Comparison of ENCODE assay signal across 8 cellular contexts in genomic region chr1:77533660-77534295, GRCh38.
DNase-seq lines count a peak whose midpoint lies in the region; ATAC-seq and TF ChIP-seq lines count a peak whose summit lies in the region.

No MANE protein-coding gene starts in this region.

- no peak overlapping the region for H3K4me3 ChIP-seq in BE2C (ENCODE audit: low read depth, low read length)

- ATAC-seq in GM21447 (IDR thresholded peaks at IDR 0.05; ENCODE audit: unreplicated experiment) (peak; percentile 54), HG02970 (IDR thresholded peaks at IDR 0.05; ENCODE audit: low FRiP score, unreplicated experiment) (no peak)
- ATAC-seq in central memory CD8-positive, alpha-beta T cell (replicated peaks; ENCODE audit: extremely low read depth, poor library complexity, severe bottlenecking) = peak; percentile 28

- H3K9me3 ChIP-seq in BE2C = no peaks in the 10 kb centered on the region

- no peaks in the 10 kb centered on the region for H3K27me3 ChIP-seq in BE2C

- H3K4me1 ChIP-seq in BE2C = no peaks in the 10 kb centered on the region

- H3K27ac Mint-ChIP-seq in central memory CD8-positive, alpha-beta T cell (ENCODE audit: low read depth) = no peak overlapping the region

- H3K27me3 Mint-ChIP-seq in central memory CD8-positive, alpha-beta T cell = no peaks in the 10 kb centered on the region

- no peaks in the 10 kb centered on the region for H3K36me3 ChIP-seq in BE2C

- H3K9me3 Mint-ChIP-seq in central memory CD8-positive, alpha-beta T cell = no peaks in the 10 kb centered on the region

- DNase-seq in BE2C = peak; percentile 52
- peak; percentile 41 for DNase-seq in NCI-H2107 treated with DMSO at 0.1 percent for 48 hours (lab: John Stamatoyannopoulos, UW; ENCODE audit: unreplicated experiment)
- DNase-seq in activated CD4-positive, alpha-beta T cell treated with anti-CD3 and anti-CD28 coated beads for 1 hour = peak; percentile 37
- peak; percentile 23 to 37 for DNase-seq in central memory CD8-positive, alpha-beta T cell (ENCODE audit: low spot score in 2 of 2)
- peak; percentile 76 for DNase-seq in kidney tubule cell (ENCODE audit: low spot score)
- peak; percentile 56 to 58 for DNase-seq in stimulated activated CD4-positive, alpha-beta T cell treated with anti-CD3 and anti-CD28 coated beads, Interleukin-2, amount 100 ng/mL, for 48 hours

- no peak overlapping the region for H3K4me3 Mint-ChIP-seq in central memory CD8-positive, alpha-beta T cell

- peaks cover 7% of the 10 kb centered on the region for H3K4me1 Mint-ChIP-seq in central memory CD8-positive, alpha-beta T cell

- TF ChIP-seq CTCF in BE2C (IDR thresholded peaks at IDR 0.05; ENCODE audit: low read depth, low read length) = peak; percentile 67

- no peaks in the 10 kb centered on the region for H3K36me3 Mint-ChIP-seq in central memory CD8-positive, alpha-beta T cell (ENCODE audit: insufficient read depth)
